In the genomic region with DNA sequence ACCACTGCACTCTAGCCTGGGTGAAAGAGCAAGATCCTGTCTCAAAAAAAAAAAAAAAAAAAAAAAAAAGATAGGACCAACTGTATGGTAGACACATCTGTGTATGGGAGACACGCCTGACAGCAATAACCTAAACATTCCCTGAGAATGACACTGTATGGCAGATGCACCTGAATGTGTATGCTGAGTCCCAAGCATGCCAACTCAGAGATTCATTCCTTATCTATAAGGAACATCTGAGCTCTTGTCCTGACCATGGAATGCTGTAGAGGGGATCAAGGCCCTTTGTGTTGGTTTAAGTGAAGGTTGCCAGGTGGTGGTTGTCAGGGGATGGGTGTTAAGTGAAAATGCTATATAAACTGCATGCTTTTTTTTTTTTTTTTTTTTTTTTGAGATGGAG, we compare ENCODE assay signal across 1 cellular context.
TF ChIP-seq lines count a peak whose summit lies in the region.

No MANE protein-coding gene starts in this region.

TF ChIP-seq in IMR-90, 13 proteins besides CTCF, POLR2A, EP300 and RAD21:
- no peak for TF ChIP-seq RCOR1 (IDR thresholded peaks at IDR 0.05; ENCODE audit: insufficient replicate concordance, low read length)
- TF ChIP-seq FOS (IDR thresholded peaks at IDR 0.05; ENCODE audit: low read depth, low read length): no peak
- no peak for TF ChIP-seq MAFK (IDR thresholded peaks at IDR 0.05; ENCODE audit: low read depth, low read length)
- TF ChIP-seq MXI1 (IDR thresholded peaks at IDR 0.05; ENCODE audit: borderline replicate concordance, low read depth, low read length): no peak
- no peak for TF ChIP-seq RFX5 (IDR thresholded peaks at IDR 0.05; ENCODE audit: low read depth, low read length)
